ENCODE assay signal across 20 cellular contexts in genomic region chr14:30214014-30214413, GRCh38.
DNase-seq lines count a peak whose midpoint lies in the region; ATAC-seq, FAIRE-seq and TF ChIP-seq lines count a peak whose summit lies in the region.
"Had no signal": no experiment of that assay in that cellular context is flagged by ENCODE, and none has a peak within 500 bp of the region (broad histone marks: within the 10 kb centered on the region; RNA-seq: fewer than 3 reads in every experiment).

No MANE protein-coding gene starts in this region.

- TF ChIP-seq POLR2A in endothelial cell of umbilical vein (IDR thresholded peaks at IDR 0.05; ENCODE audit: low read depth, low read length) = no peak

- no peaks in the 10 kb centered on the region for H3K9me2 ChIP-seq in PC-3 (replicated peaks; ENCODE audit: low read length)

- POLR2A ChIA-PET in PC-3 (lab: Charles Lee; ENCODE audit: unreplicated experiment) (interaction anchor here (0.5 to 0.6 kb wide), 2 partner anchors 245 to 633 kb away, joined by 3 to 5 read pairs; no protein-coding TSS in a partner anchor), endothelial cell of umbilical vein (lab: Charles Lee) (no interaction called here)

- DNase-seq in GM03348 (ENCODE audit: low spot score) = peak; percentile 8
- peak; percentile 12 for DNase-seq in PC-3
- DNase-seq in endothelial cell of umbilical vein (ENCODE audit: low read depth, low spot score) = peak; percentile 4
- no peak for DNase-seq in osteoblast (ENCODE audit: insufficient read length, low spot score, missing footprints)
- DNase-seq in activated naive CD4-positive, alpha-beta T cell treated with anti-CD3 and anti-CD28 coated beads, Interleukin-2, amount 50 U/mL, for 16 hours = no peak
- no peak for DNase-seq in stimulated activated CD4-positive, alpha-beta T cell treated with anti-CD3 and anti-CD28 coated beads, Interleukin-1b, Interleukin-23, amount 100 ng/mL, for 48 hours
- DNase-seq in anterior cingulate cortex (lab: John Stamatoyannopoulos, UW) = no peak
- DNase-seq: activated CD8-positive, alpha-beta T cell treated with anti-CD3 and anti-CD28 coated beads for 36 hours; activated gamma-delta T cell treated with Interleukin-2 at 50 U/mL for 16 hours; activated T-cell treated with anti-CD3 and anti-CD28 coated beads, Interleukin-2, amount 50 U/mL, for 1 hour; CD4-positive, alpha-beta T cell; cerebellar nuclear complex; effector memory CD8-positive, alpha-beta T cell; heart right ventricle; immature natural killer cell; left ventricle myocardium superior; uterus had no signal

- H3K36me3 ChIP-seq in PC-3 (ENCODE audit: low read depth, low read length) (no peaks in the 10 kb centered on the region), endothelial cell of umbilical vein (ENCODE audit: control insufficient read depth in 2 of 2, extremely low read depth in 1 of 2, insufficient read depth in 2 of 2, low read length in 2 of 2) (no peaks in the 10 kb centered on the region), osteoblast (ENCODE audit: insufficient read depth, low read length) (no peaks in the 10 kb centered on the region)
- H3K36me3 ChIP-seq: heart right ventricle, uterus had no signal

- no peaks in the 10 kb centered on the region for H4K20me1 ChIP-seq in PC-3 (ENCODE audit: low read length)
- H4K20me1 ChIP-seq in endothelial cell of umbilical vein (replicated peaks; ENCODE audit: control insufficient read depth, extremely low read depth, insufficient read depth, low read length) = no peaks in the 10 kb centered on the region
- no peaks in the 10 kb centered on the region for H4K20me1 ChIP-seq in osteoblast (ENCODE audit: insufficient read depth, low read length)

- H3K27ac ChIP-seq in PC-3 (ENCODE audit: low read length) (no peak overlapping the region), endothelial cell of umbilical vein (ENCODE audit: insufficient read depth, low read depth, low read length) (no peak overlapping the region), osteoblast (ENCODE audit: low read depth, low read length) (peak overlapping the region; percentile 6)
- H3K27ac ChIP-seq: heart right ventricle, uterus had no signal

- H3K27me3 ChIP-seq in PC-3 (ENCODE audit: low read length) (no peaks in the 10 kb centered on the region), endothelial cell of umbilical vein (ENCODE audit: control insufficient read depth in 2 of 2, insufficient read depth in 2 of 2, low read length in 2 of 2) (no peaks in the 10 kb centered on the region), osteoblast (ENCODE audit: insufficient read depth, low read length) (no peaks in the 10 kb centered on the region)
- H3K27me3 ChIP-seq: uterus had no signal

- ATAC-seq in PC-3 = peak; percentile 30
- ATAC-seq: activated CD4-positive, CD25-positive, alpha-beta regulatory T cell treated with anti-CD3 and anti-CD28 coated beads, Interleukin-2, amount 50 U/mL, for 24 hours; activated CD8-positive, alpha-beta T cell treated with anti-CD3 and anti-CD28 coated beads for 36 hours; effector memory CD8-positive, alpha-beta T cell; stimulated activated effector memory CD8-positive, alpha-beta T cell treated with anti-CD3 and anti-CD28 coated beads, Interleukin-12 subunit alpha, Interleukin-12 subunit beta, amount 100 ng/mL, for 72 hours had no signal

- FAIRE-seq in endothelial cell of umbilical vein (lab: Jason Lieb, UNC) = no peak

- H3K4me3 ChIP-seq in PC-3 (ENCODE audit: low read length) = no peak overlapping the region
- H3K4me3 ChIP-seq in endothelial cell of umbilical vein (replicated peaks in 1 of 3; ENCODE audit: insufficient read depth in 1 of 3, low read depth in 1 of 3, low read length in 3 of 3) = no peak overlapping the region
- peak overlapping the region; percentile 35 for H3K4me3 ChIP-seq in osteoblast (ENCODE audit: insufficient read depth, low read length)
- H3K4me3 ChIP-seq: heart right ventricle, K562, uterus had no signal

- H3K9me3 ChIP-seq in PC-3 (ENCODE audit: low read length) = no peaks in the 10 kb centered on the region
- no peaks in the 10 kb centered on the region for H3K9me3 ChIP-seq in endothelial cell of umbilical vein (replicated peaks; ENCODE audit: control insufficient read depth, insufficient read depth, low read length)
- no peaks in the 10 kb centered on the region for H3K9me3 ChIP-seq in osteoblast (ENCODE audit: low read depth, low read length)
- H3K9me3 ChIP-seq: heart right ventricle, uterus had no signal

- H3K9ac ChIP-seq in PC-3 (ENCODE audit: low read length) (no peak overlapping the region), endothelial cell of umbilical vein (replicated peaks; ENCODE audit: extremely low read depth, insufficient read depth, low read length) (no peak overlapping the region)

- H3K4me2 ChIP-seq in PC-3 (ENCODE audit: low read length) (no peak overlapping the region), endothelial cell of umbilical vein (ENCODE audit: insufficient read depth, low read length) (no peak overlapping the region), osteoblast (ENCODE audit: insufficient read depth, low read length) (peak overlapping the region; percentile 84)

- H3K4me1 ChIP-seq in PC-3 (ENCODE audit: insufficient read depth, low read length) (no peaks in the 10 kb centered on the region), endothelial cell of umbilical vein (ENCODE audit: control insufficient read depth, extremely low read depth, insufficient read depth, low read length) (peaks cover 4% of the 10 kb centered on the region), osteoblast (ENCODE audit: insufficient read depth, low read length) (peaks cover 30% of the 10 kb centered on the region)
- H3K4me1 ChIP-seq: heart right ventricle, uterus had no signal

- CTCF ChIA-PET in PC-3 (lab: Charles Lee) (interaction anchor here (0.5 to 1.2 kb wide), 6 partner anchors 9 to 1457 kb away, joined by 3 to 13 read pairs (median 4); no protein-coding TSS in a partner anchor), endothelial cell of umbilical vein (lab: Charles Lee) (interaction anchor here (0.6 to 3.9 kb wide), 36 partner anchors 9 to 1462 kb away, joined by 3 to 176 read pairs (median 5); partner anchors contain the start of gene FOXG1)

- H3F3A ChIP-seq in PC-3 (ENCODE audit: low read length, unreplicated experiment) = no peaks in the 10 kb centered on the region

- dilution Hi-C loops in endothelial cell of umbilical vein (cut with MboI; ENCODE audit: extremely low pct_ligation_motif_present, low sequenced_read_pairs) = no loop called here

- H2AFZ ChIP-seq in PC-3 (ENCODE audit: low read length) = no peak overlapping the region
- no peak overlapping the region for H2AFZ ChIP-seq in endothelial cell of umbilical vein (ENCODE audit: low read depth, low read length)
- H2AFZ ChIP-seq in osteoblast (ENCODE audit: low read length) = peak overlapping the region; percentile 56

- no TSS peak for BruUV-seq in PC-3 (replicated peaks; lab: Mats Ljungman, UMichigan)
- BruUV-seq in endothelial cell of umbilical vein (replicated peaks; lab: Mats Ljungman, UMichigan) = no TSS peak

- TF ChIP-seq CTCF in PC-3 (conservative IDR thresholded peaks at IDR 0.05; ENCODE audit: low read depth, low read length) = no peak
- TF ChIP-seq CTCF in endothelial cell of umbilical vein (IDR thresholded peaks at IDR 0.05; ENCODE audit: extremely low read depth in 1 of 2, insufficient read depth in 1 of 2, low read depth in 1 of 2, low read length in 2 of 2) = no peak
- no peak for TF ChIP-seq CTCF in osteoblast (IDR thresholded peaks at IDR 0.05; ENCODE audit: extremely low read depth, low read depth, low read length)

- H3K79me2 ChIP-seq in PC-3 (ENCODE audit: low read length) (no peaks in the 10 kb centered on the region), endothelial cell of umbilical vein (ENCODE audit: control insufficient read depth, insufficient read depth, low read length) (no peaks in the 10 kb centered on the region), osteoblast (ENCODE audit: insufficient read depth, low read length) (no peaks in the 10 kb centered on the region)

- no peaks in the 10 kb centered on the region for H3K9me1 ChIP-seq in endothelial cell of umbilical vein (replicated peaks; ENCODE audit: control insufficient read depth, extremely low read depth, insufficient read depth, low read length)

- intact Hi-C loops in PC-3 (cut with micrococcal nuclease) = loop anchor here (1.0 to 10.0 kb wide), 4 partner anchors 209 to 1457 kb away; partner anchors contain the start of gene PRKD1
- intact Hi-C loops in endothelial cell of umbilical vein (cut with micrococcal nuclease) = loop anchor here (1.0 to 5.0 kb wide), 5 partner anchors 56 to 1457 kb away; no protein-coding TSS in a partner anchor

TF ChIP-seq in endothelial cell of umbilical vein, 7 proteins besides CTCF, POLR2A, EP300 and RAD21:
- TF ChIP-seq POLR2AphosphoS5 (IDR thresholded peaks at IDR 0.05; ENCODE audit: insufficient read depth, low read depth, low read length) (no peak), MYC (IDR thresholded peaks at IDR 0.05; ENCODE audit: low read depth, low read length) (no peak), FOS (IDR thresholded peaks at IDR 0.05; ENCODE audit: borderline replicate concordance, insufficient read depth, low read length) (no peak), EZH2 (IDR thresholded peaks at IDR 0.05; ENCODE audit: borderline replicate concordance, low read depth, low read length, severe bottlenecking) (no peak), JUN (IDR thresholded peaks at IDR 0.05; ENCODE audit: borderline replicate concordance, insufficient read depth, insufficient read length, low read depth) (no peak), GATA2 (IDR thresholded peaks at IDR 0.05; ENCODE audit: insufficient read depth, insufficient read length, low read depth, low read length) (no peak)
- TF ChIP-seq, protein P1, sequence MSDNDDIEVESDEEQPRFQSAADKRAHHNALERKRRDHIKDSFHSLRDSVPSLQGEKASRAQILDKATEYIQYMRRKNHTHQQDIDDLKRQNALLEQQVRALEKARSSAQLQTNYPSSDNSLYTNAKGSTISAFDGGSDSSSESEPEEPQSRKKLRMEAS (IDR thresholded peaks at IDR 0.05; ENCODE audit: insufficient read depth, insufficient read length) = no peak

Comparison
In these comparisons a context has a peak if more than half of its experiments do, and no peak if none do; other contexts are left out.
1. DNase-seq: peak in GM03348 (single experiment), PC-3 (single experiment) and endothelial cell of umbilical vein (single experiment); none in osteoblast (single experiment), activated naive CD4-positive, alpha-beta T cell treated with anti-CD3 and anti-CD28 coated beads, Interleukin-2, amount 50 U/mL, for 16 hours (single experiment), stimulated activated CD4-positive, alpha-beta T cell treated with anti-CD3 and anti-CD28 coated beads, Interleukin-1b, Interleukin-23, amount 100 ng/mL, for 48 hours (single experiment) and anterior cingulate cortex (0 of 58).